In the genomic region with DNA sequence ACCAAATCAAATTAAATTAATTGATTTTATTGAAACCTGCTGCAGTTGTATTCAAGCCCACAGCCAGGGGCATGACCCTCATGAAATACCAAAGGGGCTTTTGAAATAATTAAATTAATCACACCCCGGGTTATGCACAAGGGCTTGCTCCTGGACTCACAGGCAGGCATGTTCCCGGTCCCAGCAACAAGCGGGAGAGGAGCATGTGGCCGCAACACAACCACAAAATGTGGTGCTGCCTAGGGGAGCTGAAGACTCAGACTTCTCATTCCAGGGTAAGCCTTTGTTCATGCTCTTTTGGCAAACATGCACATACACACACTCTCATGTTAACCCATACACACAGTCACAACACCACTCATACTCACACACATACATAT, we compare ENCODE assay signal across 2 cellular contexts.
TF ChIP-seq lines count a peak whose summit lies in the region.

No MANE protein-coding gene starts in this region.

TF ChIP-seq in SK-N-SH, 30 proteins besides CTCF, POLR2A, EP300 and RAD21 (continued from another document):
- TF ChIP-seq, protein P1, sequence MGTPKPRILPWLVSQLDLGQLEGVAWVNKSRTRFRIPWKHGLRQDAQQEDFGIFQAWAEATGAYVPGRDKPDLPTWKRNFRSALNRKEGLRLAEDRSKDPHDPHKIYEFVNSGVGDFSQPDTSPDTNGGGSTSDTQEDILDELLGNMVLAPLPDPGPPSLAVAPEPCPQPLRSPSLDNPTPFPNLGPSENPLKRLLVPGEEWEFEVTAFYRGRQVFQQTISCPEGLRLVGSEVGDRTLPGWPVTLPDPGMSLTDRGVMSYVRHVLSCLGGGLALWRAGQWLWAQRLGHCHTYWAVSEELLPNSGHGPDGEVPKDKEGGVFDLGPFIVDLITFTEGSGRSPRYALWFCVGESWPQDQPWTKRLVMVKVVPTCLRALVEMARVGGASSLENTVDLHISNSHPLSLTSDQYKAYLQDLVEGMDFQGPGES (IDR thresholded peaks at IDR 0.05; ENCODE audit: low read depth, low read length): no peak
- TF ChIP-seq NFIC (IDR thresholded peaks at IDR 0.05; ENCODE audit: borderline replicate concordance): no peak
- TF ChIP-seq ZBTB33 (IDR thresholded peaks at IDR 0.05; ENCODE audit: borderline replicate concordance, low read depth): no peak
- no peak for TF ChIP-seq MAX (IDR thresholded peaks at IDR 0.05; ENCODE audit: low read depth)
- TF ChIP-seq RCOR1 (IDR thresholded peaks at IDR 0.05; ENCODE audit: low read length): no peak
- no peak for TF ChIP-seq NRF1 (IDR thresholded peaks at IDR 0.05; ENCODE audit: low read depth, low read length)
- TF ChIP-seq SMC3 (IDR thresholded peaks at IDR 0.05; ENCODE audit: low read depth, low read length): no peak

TF ChIP-seq in SK-N-SH treated with all-trans-retinoic acid at 6 μM for 48 hours, 23 proteins besides CTCF, POLR2A, EP300 and RAD21 (continued from another document):
- no peak for TF ChIP-seq TCF4 (CRISPR knock-in tag; IDR thresholded peaks at IDR 0.05; ENCODE audit: borderline replicate concordance)
- no peak for TF ChIP-seq ZFP30 (CRISPR knock-in tag; IDR thresholded peaks at IDR 0.05)
- no peak for TF ChIP-seq ZC3H10 (CRISPR knock-in tag; IDR thresholded peaks at IDR 0.05)
- no peak for TF ChIP-seq PPARA (CRISPR knock-in tag; IDR thresholded peaks at IDR 0.05; ENCODE audit: borderline replicate concordance)
- TF ChIP-seq ISL1 (CRISPR knock-in tag; IDR thresholded peaks at IDR 0.05): no peak
- no peak for TF ChIP-seq ESRRG (CRISPR knock-in tag; IDR thresholded peaks at IDR 0.05)
- TF ChIP-seq TOX (CRISPR knock-in tag; IDR thresholded peaks at IDR 0.05; ENCODE audit: borderline replicate concordance): no peak
- no peak for TF ChIP-seq ZNF8 (CRISPR knock-in tag; IDR thresholded peaks at IDR 0.05)
- TF ChIP-seq, protein P2, sequence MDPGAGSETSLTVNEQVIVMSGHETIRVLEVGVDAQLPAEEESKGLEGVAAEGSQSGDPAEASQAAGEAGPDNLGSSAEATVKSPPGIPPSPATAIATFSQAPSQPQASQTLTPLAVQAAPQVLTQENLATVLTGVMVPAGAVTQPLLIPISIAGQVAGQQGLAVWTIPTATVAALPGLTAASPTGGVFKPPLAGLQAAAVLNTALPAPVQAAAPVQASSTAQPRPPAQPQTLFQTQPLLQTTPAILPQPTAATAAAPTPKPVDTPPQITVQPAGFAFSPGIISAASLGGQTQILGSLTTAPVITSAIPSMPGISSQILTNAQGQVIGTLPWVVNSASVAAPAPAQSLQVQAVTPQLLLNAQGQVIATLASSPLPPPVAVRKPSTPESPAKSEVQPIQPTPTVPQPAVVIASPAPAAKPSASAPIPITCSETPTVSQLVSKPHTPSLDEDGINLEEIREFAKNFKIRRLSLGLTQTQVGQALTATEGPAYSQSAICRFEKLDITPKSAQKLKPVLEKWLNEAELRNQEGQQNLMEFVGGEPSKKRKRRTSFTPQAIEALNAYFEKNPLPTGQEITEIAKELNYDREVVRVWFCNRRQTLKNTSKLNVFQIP (CRISPR knock-in tag; IDR thresholded peaks at IDR 0.05; ENCODE audit: borderline replicate concordance, low read depth): no peak
- no peak for TF ChIP-seq TSHZ2 (CRISPR knock-in tag; IDR thresholded peaks at IDR 0.05)
- TF ChIP-seq, protein P3, sequence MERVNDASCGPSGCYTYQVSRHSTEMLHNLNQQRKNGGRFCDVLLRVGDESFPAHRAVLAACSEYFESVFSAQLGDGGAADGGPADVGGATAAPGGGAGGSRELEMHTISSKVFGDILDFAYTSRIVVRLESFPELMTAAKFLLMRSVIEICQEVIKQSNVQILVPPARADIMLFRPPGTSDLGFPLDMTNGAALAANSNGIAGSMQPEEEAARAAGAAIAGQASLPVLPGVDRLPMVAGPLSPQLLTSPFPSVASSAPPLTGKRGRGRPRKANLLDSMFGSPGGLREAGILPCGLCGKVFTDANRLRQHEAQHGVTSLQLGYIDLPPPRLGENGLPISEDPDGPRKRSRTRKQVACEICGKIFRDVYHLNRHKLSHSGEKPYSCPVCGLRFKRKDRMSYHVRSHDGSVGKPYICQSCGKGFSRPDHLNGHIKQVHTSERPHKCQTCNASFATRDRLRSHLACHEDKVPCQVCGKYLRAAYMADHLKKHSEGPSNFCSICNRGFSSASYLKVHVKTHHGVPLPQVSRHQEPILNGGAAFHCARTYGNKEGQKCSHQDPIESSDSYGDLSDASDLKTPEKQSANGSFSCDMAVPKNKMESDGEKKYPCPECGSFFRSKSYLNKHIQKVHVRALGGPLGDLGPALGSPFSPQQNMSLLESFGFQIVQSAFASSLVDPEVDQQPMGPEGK (CRISPR knock-in tag; IDR thresholded peaks at IDR 0.05; ENCODE audit: borderline replicate concordance): no peak
- TF ChIP-seq, protein P4, sequence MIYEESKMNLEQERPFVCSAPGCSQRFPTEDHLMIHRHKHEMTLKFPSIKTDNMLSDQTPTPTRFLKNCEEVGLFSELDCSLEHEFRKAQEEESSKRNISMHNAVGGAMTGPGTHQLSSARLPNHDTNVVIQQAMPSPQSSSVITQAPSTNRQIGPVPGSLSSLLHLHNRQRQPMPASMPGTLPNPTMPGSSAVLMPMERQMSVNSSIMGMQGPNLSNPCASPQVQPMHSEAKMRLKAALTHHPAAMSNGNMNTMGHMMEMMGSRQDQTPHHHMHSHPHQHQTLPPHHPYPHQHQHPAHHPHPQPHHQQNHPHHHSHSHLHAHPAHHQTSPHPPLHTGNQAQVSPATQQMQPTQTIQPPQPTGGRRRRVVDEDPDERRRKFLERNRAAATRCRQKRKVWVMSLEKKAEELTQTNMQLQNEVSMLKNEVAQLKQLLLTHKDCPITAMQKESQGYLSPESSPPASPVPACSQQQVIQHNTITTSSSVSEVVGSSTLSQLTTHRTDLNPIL (CRISPR knock-in tag; IDR thresholded peaks at IDR 0.05; ENCODE audit: low read depth): no peak
- TF ChIP-seq ZFP3 (CRISPR knock-in tag; IDR thresholded peaks at IDR 0.05): no peak
- TF ChIP-seq GLIS3 (CRISPR knock-in tag; IDR thresholded peaks at IDR 0.05): no peak
- no peak for TF ChIP-seq ARNTL (CRISPR knock-in tag; IDR thresholded peaks at IDR 0.05; ENCODE audit: borderline replicate concordance, low read depth)
